24 cellular contexts compared by ENCODE assay signal in genomic region chr10:13957856-13958255, GRCh38.
"Had no signal": no experiment of that assay in that cellular context is flagged by ENCODE, and none has a peak within 500 bp of the region (broad histone marks: within the 10 kb centered on the region; RNA-seq: fewer than 3 reads in every experiment).

No MANE protein-coding gene starts in this region.

- H3K9me3 Mint-ChIP-seq: activated T-helper 17 cell treated with anti-CD3 and anti-CD28 coated beads, Interleukin-2, amount 50 U/mL, for 72 hours; central memory CD8-positive, alpha-beta T cell had no signal

- DNase-seq: activated B cell treated with CpG ODN at 0.5 μM for 24 hours; activated CD4-positive, alpha-beta T cell treated with anti-CD3 and anti-CD28 coated beads for 36 hours; activated CD4-positive, alpha-beta T cell treated with anti-CD3 and anti-CD28 coated beads, Interleukin-2, amount 50 U/mL, for 4 hours; activated CD8-positive, alpha-beta memory T cell treated with anti-CD3 and anti-CD28 coated beads for 24 hours; activated CD8-positive, alpha-beta memory T cell treated with anti-CD3 and anti-CD28 coated beads, Interleukin-2, amount 50 U/mL, for 4 hours; activated T-cell treated with anti-CD3 and anti-CD28 coated beads, Interleukin-2, amount 50 U/mL, for 24 hours; adrenal gland; cortex of kidney; foreskin melanocyte; glutamatergic neuron; hippocampal formation; naive B cell; ovary; stimulated activated CD4-positive, alpha-beta T cell treated with anti-CD3 and anti-CD28 coated beads, Interleukin-12 subunit alpha, Interleukin-12 subunit beta, amount 100 ng/mL, for 4 hours; stimulated activated CD4-positive, alpha-beta T cell treated with anti-CD3 and anti-CD28 coated beads, Interleukin-4, amount 100 ng/mL, for 4 hours; T1000 had no signal

- FAIRE-seq: astrocyte, islet of Langerhans had no signal

- H3K27ac ChIP-seq: prostate gland had no signal

- H3K27me3 Mint-ChIP-seq: activated CD4-positive, alpha-beta T cell treated with anti-CD3 and anti-CD28 coated beads for 36 hours had no signal

- H3K36me3 ChIP-seq: adrenal gland, ovary, prostate gland, tibial nerve had no signal

- H3K4me3 Mint-ChIP-seq: activated B cell treated with CpG ODN at 0.5 μM for 24 hours; activated CD4-positive, alpha-beta T cell treated with anti-CD3 and anti-CD28 coated beads for 36 hours; activated T-cell treated with anti-CD3 and anti-CD28 coated beads, Interleukin-2, amount 50 U/mL, for 24 hours; activated T-helper 17 cell treated with anti-CD3 and anti-CD28 coated beads, Interleukin-2, amount 50 U/mL, for 72 hours; central memory CD8-positive, alpha-beta T cell; naive B cell; stimulated activated naive CD8-positive, alpha-beta T cell treated with anti-CD3 and anti-CD28 coated beads, Interleukin-15, Interleukin-2, amounts not matched to agents 100 ng/mL and 50 ng/mL, for 24 hours had no signal

- H3K27me3 ChIP-seq: adrenal gland, ovary, tibial nerve had no signal

- H3K9me3 ChIP-seq: adrenal gland, ovary, prostate gland, tibial nerve had no signal

- H3K4me1 ChIP-seq: adrenal gland, prostate gland had no signal

- H3K36me3 Mint-ChIP-seq: activated naive CD4-positive, alpha-beta T cell treated with anti-CD3 and anti-CD28 coated beads, Interleukin-2, amount 50 U/mL, for 72 hours had no signal

- H3K4me3 ChIP-seq: adrenal gland, ovary, prostate gland, tibial nerve had no signal

- H3K27ac Mint-ChIP-seq: activated B cell treated with CpG ODN at 0.5 μM for 24 hours; activated CD4-positive, alpha-beta T cell treated with anti-CD3 and anti-CD28 coated beads for 36 hours; activated T-cell treated with anti-CD3 and anti-CD28 coated beads, Interleukin-2, amount 50 U/mL, for 24 hours; activated T-helper 17 cell treated with anti-CD3 and anti-CD28 coated beads, Interleukin-2, amount 50 U/mL, for 72 hours; stimulated activated naive CD8-positive, alpha-beta T cell treated with anti-CD3 and anti-CD28 coated beads, Interleukin-15, Interleukin-2, amounts not matched to agents 100 ng/mL and 50 ng/mL, for 24 hours had no signal

- ATAC-seq: activated CD4-positive, alpha-beta T cell treated with anti-CD3 and anti-CD28 coated beads for 36 hours; activated naive CD4-positive, alpha-beta T cell treated with anti-CD3 and anti-CD28 coated beads, Interleukin-2, amount 50 U/mL, for 72 hours; activated T-helper 17 cell treated with anti-CD3 and anti-CD28 coated beads, Interleukin-2, amount 50 U/mL, for 72 hours had no signal

- H3K4me1 Mint-ChIP-seq: activated B cell treated with CpG ODN at 0.5 μM for 24 hours; activated T-helper 17 cell treated with anti-CD3 and anti-CD28 coated beads, Interleukin-2, amount 50 U/mL, for 72 hours; central memory CD8-positive, alpha-beta T cell; naive B cell had no signal
